Comparison of ENCODE assay signal across 8 cellular contexts in genomic region chr14:52960627-52961026, GRCh38. TPM values are rescaled to one million over a fixed set of nuclear protein-coding genes. Genes with fewer than 3 reads are reported as not detected.
DNase-seq lines count a peak whose midpoint lies in the region; ATAC-seq and TF ChIP-seq lines count a peak whose summit lies in the region.

No MANE protein-coding gene starts in this region.

- CTCF ChIA-PET in mammary epithelial cell (lab: Charles Lee; ENCODE audit: low non-redundant PET) = interaction anchor here (0.6 to 1.0 kb wide), 3 partner anchors 42 to 1387 kb away, joined by 3 to 11 read pairs (median 3); no protein-coding TSS in a partner anchor

- H3K4me1 Mint-ChIP-seq in endothelial cell (ENCODE audit: unreplicated experiment) = peaks cover 12% of the 10 kb centered on the region

- intact Hi-C loops in mammary epithelial cell (cut with micrococcal nuclease) (loop anchor here (1.0 to 5.0 kb wide), 4 partner anchors 94 to 1387 kb away; no protein-coding TSS in a partner anchor), mucosa of descending colon (cut with DNase I, micrococcal nuclease) (loop anchor here (5.0 kb wide), 1 partner anchor 138 kb away; no protein-coding TSS in a partner anchor)

- ATAC-seq in GM18867 (IDR thresholded peaks at IDR 0.05; ENCODE audit: unreplicated experiment) (peak; percentile 58), mucosa of descending colon (peak; percentile 12), GM18517 (IDR thresholded peaks at IDR 0.05; ENCODE audit: unreplicated experiment) (no peak)

- H3K27ac ChIP-seq in 22Rv1 = peak overlapping the region; percentile 43
- no peak overlapping the region for H3K27ac ChIP-seq in mammary epithelial cell (ENCODE audit: insufficient read depth, low read depth, low read length)

- in situ Hi-C loops in mammary epithelial cell (cut with MboI; ENCODE audit: low sequenced_read_pairs in 2 of 2) = loop anchor here (5.0 kb wide), 2 partner anchors 133 to 138 kb away; no protein-coding TSS in a partner anchor

- H4K20me1 ChIP-seq in mammary epithelial cell (ENCODE audit: insufficient read depth, low read length) = no peaks in the 10 kb centered on the region

- dilution Hi-C loops in mammary epithelial cell (cut with HindIII; ENCODE audit: low sequenced_read_pairs) = no loop called here

- H3K4me3 ChIP-seq in mammary epithelial cell (replicated peaks in 1 of 3; ENCODE audit: insufficient read depth in 1 of 3, low read depth in 2 of 3, low read length in 3 of 3) = no peak overlapping the region
- no peak overlapping the region for H3K4me3 ChIP-seq in mucosa of descending colon

- H3K36me3 ChIP-seq in mammary epithelial cell (ENCODE audit: insufficient read depth, low read length) (no peaks in the 10 kb centered on the region), mucosa of descending colon (ENCODE audit: low read depth) (no peaks in the 10 kb centered on the region)

- WGBS in mammary epithelial cell (ENCODE audit: low coverage, missing lambda C conversion rate) = 100% methylated on average over 2 of the region's 3 CpGs

- H3K36me3 Mint-ChIP-seq in endothelial cell (ENCODE audit: low read depth, unreplicated experiment) = no peaks in the 10 kb centered on the region

- no peak overlapping the region for H3K4me3 Mint-ChIP-seq in endothelial cell (ENCODE audit: unreplicated experiment)

- no peak for TF ChIP-seq CTCF in 22Rv1 (IDR thresholded peaks at IDR 0.05)
- no peak for TF ChIP-seq CTCF in mammary epithelial cell (conservative IDR thresholded peaks at IDR 0.05 in 1 of 2, IDR thresholded peaks at IDR 0.05 in 1 of 2; ENCODE audit: extremely low read depth in 1 of 2, insufficient read depth in 1 of 2, low read depth in 1 of 2, low read length in 2 of 2)
- TF ChIP-seq CTCF in mucosa of descending colon (IDR thresholded peaks at IDR 0.05) = no peak
- no peak for TF ChIP-seq CTCF in endothelial cell (IDR thresholded peaks at IDR 0.05; ENCODE audit: unreplicated experiment)

- H3K9me3 ChIP-seq in mammary epithelial cell (replicated peaks; ENCODE audit: insufficient read depth, low read length) (no peaks in the 10 kb centered on the region), mucosa of descending colon (no peaks in the 10 kb centered on the region)

- H2AFZ ChIP-seq in mammary epithelial cell (ENCODE audit: low read depth, low read length) = peak overlapping the region; percentile 53

- no TSS peak for BruUV-seq in mammary epithelial cell (replicated peaks; lab: Mats Ljungman, UMichigan)

- H3K9me3 Mint-ChIP-seq in endothelial cell (ENCODE audit: unreplicated experiment) = no peaks in the 10 kb centered on the region

- H3K9ac ChIP-seq in mammary epithelial cell (ENCODE audit: insufficient read depth, low read length) = no peak overlapping the region

- no peaks in the 10 kb centered on the region for H3K27me3 ChIP-seq in mammary epithelial cell (ENCODE audit: insufficient read depth, low read length)

- DNase-seq in mammary epithelial cell (no peak), mucosa of descending colon (no peak), NCI-H146 treated with DMSO at 0.1 percent for 48 hours (lab: John Stamatoyannopoulos, UW; ENCODE audit: unreplicated experiment) (no peak), KG1 (lab: John Stamatoyannopoulos, UW) (no peak), endothelial cell (ENCODE audit: low spot score) (no peak)

- H3K4me1 ChIP-seq in mammary epithelial cell (ENCODE audit: insufficient read depth, low read length) (no peaks in the 10 kb centered on the region), mucosa of descending colon (ENCODE audit: low read depth) (no peaks in the 10 kb centered on the region)

- no peaks in the 10 kb centered on the region for H3K27me3 Mint-ChIP-seq in endothelial cell (ENCODE audit: unreplicated experiment)

- no peaks in the 10 kb centered on the region for H3K79me2 ChIP-seq in mammary epithelial cell (ENCODE audit: insufficient read depth, low read length)

- H3K4me2 ChIP-seq in mammary epithelial cell (ENCODE audit: insufficient read depth, low read depth, low read length) = no peak overlapping the region

- no peak overlapping the region for H3K27ac Mint-ChIP-seq in endothelial cell (ENCODE audit: unreplicated experiment)

RNA-seq across cellular contexts. Expression of gene FERMT2, which starts 9.8 kb away (rescaled TPM):
- total RNA-seq in mammary epithelial cell (10 to 100 TPM; 25.9 to 86.0 TPM), mucosa of descending colon (100 to 1,000 TPM in 1 of 3 donors, 10 to 100 TPM in 1, 1 to 10 TPM in 1; 6.9 to 228 (median 22.9) TPM), endothelial cell (ENCODE audit: unreplicated experiment) (188 TPM)
- polyA plus RNA-seq in mammary epithelial cell = 15.3 TPM
- 32.9 TPM for polyA minus RNA-seq in mammary epithelial cell
